8 cellular contexts compared by ENCODE assay signal in genomic region chr9:122228906-122229837, GRCh38. TPM values are rescaled to one million over a fixed set of nuclear protein-coding genes. Genes with fewer than 3 reads are reported as not detected.
A peak's percentile ranks its signal among the peaks of the same experiment; 100 is the strongest.
DNase-seq lines count a peak whose midpoint lies in the region; ATAC-seq, FAIRE-seq and TF ChIP-seq lines count a peak whose summit lies in the region.

LHX6 (minus strand) TSS chr9:122228957; CDS start chr9:122228740, 217 bp downstream.

- intact Hi-C loops in dendritic cell treated with granulocyte-macrophage colony-stimulating factor and Interleukin-4, amounts not matched to agents 40 ng/mL and 50 ng/mL, for 4 days (cut with micrococcal nuclease) = no loop called here

- H2AFZ ChIP-seq in Loucy (ENCODE audit: low read length) = 0 out of 2 replicates have a peak within 1 kb of the TSS, but pooled peaks have one; percentile 26

- peaks cover 40% of the 10 kb centered on the region for H3K27me3 Mint-ChIP-seq in dendritic cell treated with granulocyte-macrophage colony-stimulating factor and Interleukin-4, amounts not matched to agents 40 ng/mL and 50 ng/mL, for 4 days

- ATAC-seq in HG03139 (IDR thresholded peaks at IDR 0.05; ENCODE audit: unreplicated experiment) = no peak

- no peak within 1 kb of the TSS for H3K4me2 ChIP-seq in Loucy (ENCODE audit: low read depth, low read length, poor library complexity, severe bottlenecking)

- no peak within 1 kb of the TSS for H3K27ac Mint-ChIP-seq in dendritic cell treated with granulocyte-macrophage colony-stimulating factor and Interleukin-4, amounts not matched to agents 40 ng/mL and 50 ng/mL, for 4 days

- no peaks in the 10 kb centered on the region for H3K79me2 ChIP-seq in Loucy (ENCODE audit: insufficient read depth, low read length)

- TF ChIP-seq CTCF in Loucy (conservative IDR thresholded peaks at IDR 0.05; ENCODE audit: low read length) = no peak

- no peak for FAIRE-seq in GM19239 (lab: Jason Lieb, UNC)

- no peaks in the 10 kb centered on the region for H3K27me3 ChIP-seq in Loucy (ENCODE audit: insufficient read depth, low read length, poor library complexity, severe bottlenecking)

- H3K9me3 Mint-ChIP-seq in dendritic cell treated with granulocyte-macrophage colony-stimulating factor and Interleukin-4, amounts not matched to agents 40 ng/mL and 50 ng/mL, for 4 days = no peaks in the 10 kb centered on the region

- no peaks in the 10 kb centered on the region for H3K36me3 Mint-ChIP-seq in dendritic cell treated with granulocyte-macrophage colony-stimulating factor and Interleukin-4, amounts not matched to agents 40 ng/mL and 50 ng/mL, for 4 days (ENCODE audit: low read depth)

- no peak within 1 kb of the TSS for H3K4me3 ChIP-seq in Loucy (ENCODE audit: low read length, poor library complexity, severe bottlenecking)

- no peaks in the 10 kb centered on the region for H3K4me1 Mint-ChIP-seq in dendritic cell treated with granulocyte-macrophage colony-stimulating factor and Interleukin-4, amounts not matched to agents 40 ng/mL and 50 ng/mL, for 4 days (ENCODE audit: low read depth)

- no peaks in the 10 kb centered on the region for H3K9me3 ChIP-seq in Loucy (ENCODE audit: insufficient read depth, low read depth, low read length)

- H3K9me2 ChIP-seq in Loucy (replicated peaks; ENCODE audit: low read depth, low read length) = no peaks in the 10 kb centered on the region

- DNase-seq in AG20443 (ENCODE audit: low spot score) (peak; percentile 66), myocyte (ENCODE audit: low read depth) (peak; percentile 36), GM19239 (ENCODE audit: insufficient read length, low spot score) (no peak), SIG-M5 (lab: John Stamatoyannopoulos, UW) (no peak), SW 1271 (lab: John Stamatoyannopoulos, UW) (no peak)

- H3K4me1 ChIP-seq in Loucy (ENCODE audit: insufficient read depth, low read length, poor library complexity, severe bottlenecking) = no peaks in the 10 kb centered on the region

- no peaks in the 10 kb centered on the region for H3K36me3 ChIP-seq in Loucy (ENCODE audit: insufficient read depth, low read length)

- H4K20me1 ChIP-seq in Loucy (ENCODE audit: insufficient read depth, low read length, poor library complexity, severe bottlenecking) = no peaks in the 10 kb centered on the region

- peak within 1 kb of the TSS; percentile 27 for H3K4me3 Mint-ChIP-seq in dendritic cell treated with granulocyte-macrophage colony-stimulating factor and Interleukin-4, amounts not matched to agents 40 ng/mL and 50 ng/mL, for 4 days

- no peak within 1 kb of the TSS for H3K9ac ChIP-seq in Loucy (ENCODE audit: low read depth, low read length, poor library complexity, severe bottlenecking)

- H3F3A ChIP-seq in Loucy (ENCODE audit: low read depth) = no peaks in the 10 kb centered on the region

RNA-seq across cellular contexts. Expression of gene LHX6, which starts in this region (rescaled TPM):
- total RNA-seq in myocyte = 0.21 and 0.32 TPM in 2 replicates
- polyA plus RNA-seq in myocyte (2012) = 0.30 TPM

Comparison
In these comparisons a context has a peak if more than half of its experiments do, and no peak if none do; other contexts are left out.
1. Peak in DNase-seq in myocyte; RNA of the gene not detected or under 1 TPM.